ENCODE assay signal across 1 cellular context in the genomic region with DNA sequence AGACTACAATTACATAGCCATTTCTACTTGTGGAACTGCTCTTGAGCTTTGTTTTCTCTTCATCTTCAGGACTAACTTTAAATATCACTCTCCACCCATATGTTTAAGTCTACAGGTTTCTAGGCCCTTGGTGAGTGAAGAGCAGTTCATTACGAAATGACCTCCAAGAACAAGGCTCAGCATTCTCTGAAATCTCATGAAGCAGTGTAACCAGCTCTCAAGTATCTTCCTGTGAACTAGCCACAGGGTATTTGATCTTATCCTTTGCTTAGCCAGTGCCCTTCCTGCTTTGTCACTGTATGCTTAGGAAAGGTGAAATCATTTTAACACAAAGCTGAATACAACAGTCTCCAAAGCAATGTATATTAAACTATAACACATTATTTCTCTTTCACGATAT.
TF ChIP-seq lines count a peak whose summit lies in the region.

No MANE protein-coding gene starts in this region.

TF ChIP-seq in K562, 482 proteins besides CTCF, POLR2A, EP300 and RAD21 (continued from another document and continues in another):
- TF ChIP-seq XRCC4 (IDR thresholded peaks at IDR 0.05; ENCODE audit: extremely low read depth, insufficient read depth, insufficient read length) (no peak), L3MBTL2 (IDR thresholded peaks at IDR 0.05) (0 out of 2 replicates have a peak, but pooled peaks have one; percentile 18), CC2D1A (IDR thresholded peaks at IDR 0.05) (no peak), PHF20 (IDR thresholded peaks at IDR 0.05; ENCODE audit: partially characterized antibody) (no peak), SMARCB1 (IDR thresholded peaks at IDR 0.05; ENCODE audit: insufficient read length, low read depth) (no peak), CEBPB (tag; IDR thresholded peaks at IDR 0.05) (peak; percentile 94), CTBP1 (IDR thresholded peaks at IDR 0.05; ENCODE audit: borderline replicate concordance) (peak; percentile 58; the same call in 1 of the 2 replicates), ZNF57 (CRISPR knock-in tag; IDR thresholded peaks at IDR 0.05) (no peak), FOXA3 (CRISPR knock-in tag; conservative IDR thresholded peaks at IDR 0.05 in 1 of 2, IDR thresholded peaks at IDR 0.05 in 1 of 2) (peak in 1 of 2 experiments; percentile 31; a peak in 1 of 4 replicates), HDAC1 (IDR thresholded peaks at IDR 0.05) (peak in 1 of 2 experiments; percentile 92; a peak in 2 of 4 replicates), ZNF445 (CRISPR knock-in tag; IDR thresholded peaks at IDR 0.05; ENCODE audit: low read depth) (no peak), MTA2 (IDR thresholded peaks at IDR 0.05; ENCODE audit: low read depth) (peak; percentile 56; the same call in 1 of the 2 replicates), HDGF (IDR thresholded peaks at IDR 0.05) (no peak), ZNF24 (IDR thresholded peaks at IDR 0.05) (no peak), POLR2AphosphoS2 (IDR thresholded peaks at IDR 0.05; ENCODE audit: low read length) (no peak), TGIF2 (CRISPR knock-in tag; IDR thresholded peaks at IDR 0.05) (no peak), TEAD4 (IDR thresholded peaks at IDR 0.05; ENCODE audit: low read length) (peak; percentile 80), TEAD4 (CRISPR knock-in tag; IDR thresholded peaks at IDR 0.05; ENCODE audit: borderline replicate concordance) (no peak), TRIM28 (IDR thresholded peaks at IDR 0.05) (peak; percentile 48; the same call in 1 of the 2 replicates), NCOR1 (IDR thresholded peaks at IDR 0.05) (peak; percentile 74), ATF7 (IDR thresholded peaks at IDR 0.05) (peak; percentile 37; the same call in 1 of the 2 replicates), NCOA2 (IDR thresholded peaks at IDR 0.05; ENCODE audit: partially characterized antibody in 2 of 2) (peak in 1 of 2 experiments; percentile 7), ARNT (IDR thresholded peaks at IDR 0.05) (peak in 1 of 2 experiments; percentile 62; a peak in 1 of 4 replicates), CAMTA2 (CRISPR knock-in tag; conservative IDR thresholded peaks at IDR 0.05) (no peak), COPS2 (conservative IDR thresholded peaks at IDR 0.05) (no peak), NEUROD1 (IDR thresholded peaks at IDR 0.05; ENCODE audit: borderline replicate concordance, low read depth, low read length, partially characterized antibody) (peak; percentile 31), POLR2B (IDR thresholded peaks at IDR 0.05; ENCODE audit: low read depth, partially characterized antibody) (no peak), ZEB2 (IDR thresholded peaks at IDR 0.05) (peak; percentile 62), FOXK1 (CRISPR knock-in tag; IDR thresholded peaks at IDR 0.05; ENCODE audit: borderline replicate concordance) (no peak), GATAD2A (IDR thresholded peaks at IDR 0.05) (no peak), ZFP36 (IDR thresholded peaks at IDR 0.05; ENCODE audit: low read depth, low read length, partially characterized antibody) (no peak), DPF2 (IDR thresholded peaks at IDR 0.05) (peak; percentile 90), ZBTB8A (IDR thresholded peaks at IDR 0.05; ENCODE audit: partially characterized antibody) (no peak), HDAC3 (IDR thresholded peaks at IDR 0.05; ENCODE audit: borderline replicate concordance, partially characterized antibody) (peak; percentile 73), SIN3B (IDR thresholded peaks at IDR 0.05; ENCODE audit: low read depth) (no peak), GATA2 (CRISPR knock-in tag; IDR thresholded peaks at IDR 0.05) (peak; percentile 61), ZNF778 (CRISPR knock-in tag; IDR thresholded peaks at IDR 0.05) (no peak), PHF8 (IDR thresholded peaks at IDR 0.05; ENCODE audit: borderline replicate concordance, low read length) (no peak), NCOA1 (IDR thresholded peaks at IDR 0.05; ENCODE audit: low read depth) (peak; percentile 60; the same call in 1 of the 2 replicates), NFXL1 (CRISPR knock-in tag; IDR thresholded peaks at IDR 0.05) (no peak), ZKSCAN8 (CRISPR knock-in tag; IDR thresholded peaks at IDR 0.05) (no peak), C11orf30 (IDR thresholded peaks at IDR 0.05; ENCODE audit: low read depth) (peak; percentile 80)
- TF ChIP-seq, protein P1, sequence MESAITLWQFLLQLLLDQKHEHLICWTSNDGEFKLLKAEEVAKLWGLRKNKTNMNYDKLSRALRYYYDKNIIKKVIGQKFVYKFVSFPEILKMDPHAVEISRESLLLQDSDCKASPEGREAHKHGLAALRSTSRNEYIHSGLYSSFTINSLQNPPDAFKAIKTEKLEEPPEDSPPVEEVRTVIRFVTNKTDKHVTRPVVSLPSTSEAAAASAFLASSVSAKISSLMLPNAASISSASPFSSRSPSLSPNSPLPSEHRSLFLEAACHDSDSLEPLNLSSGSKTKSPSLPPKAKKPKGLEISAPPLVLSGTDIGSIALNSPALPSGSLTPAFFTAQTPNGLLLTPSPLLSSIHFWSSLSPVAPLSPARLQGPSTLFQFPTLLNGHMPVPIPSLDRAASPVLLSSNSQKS (CRISPR knock-in tag; IDR thresholded peaks at IDR 0.05), result no peak
- TF ChIP-seq, protein P2, sequence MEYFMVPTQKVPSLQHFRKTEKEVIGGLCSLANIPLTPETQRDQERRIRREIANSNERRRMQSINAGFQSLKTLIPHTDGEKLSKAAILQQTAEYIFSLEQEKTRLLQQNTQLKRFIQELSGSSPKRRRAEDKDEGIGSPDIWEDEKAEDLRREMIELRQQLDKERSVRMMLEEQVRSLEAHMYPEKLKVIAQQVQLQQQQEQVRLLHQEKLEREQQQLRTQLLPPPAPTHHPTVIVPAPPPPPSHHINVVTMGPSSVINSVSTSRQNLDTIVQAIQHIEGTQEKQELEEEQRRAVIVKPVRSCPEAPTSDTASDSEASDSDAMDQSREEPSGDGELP (CRISPR knock-in tag; IDR thresholded peaks at IDR 0.05; ENCODE audit: borderline replicate concordance), result no peak
- TF ChIP-seq, protein P3, sequence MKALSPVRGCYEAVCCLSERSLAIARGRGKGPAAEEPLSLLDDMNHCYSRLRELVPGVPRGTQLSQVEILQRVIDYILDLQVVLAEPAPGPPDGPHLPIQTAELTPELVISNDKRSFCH (CRISPR knock-in tag; IDR thresholded peaks at IDR 0.05), result no peak
- TF ChIP-seq, protein P3 (tag; IDR thresholded peaks at IDR 0.05), result no peak
- TF ChIP-seq, protein P4, sequence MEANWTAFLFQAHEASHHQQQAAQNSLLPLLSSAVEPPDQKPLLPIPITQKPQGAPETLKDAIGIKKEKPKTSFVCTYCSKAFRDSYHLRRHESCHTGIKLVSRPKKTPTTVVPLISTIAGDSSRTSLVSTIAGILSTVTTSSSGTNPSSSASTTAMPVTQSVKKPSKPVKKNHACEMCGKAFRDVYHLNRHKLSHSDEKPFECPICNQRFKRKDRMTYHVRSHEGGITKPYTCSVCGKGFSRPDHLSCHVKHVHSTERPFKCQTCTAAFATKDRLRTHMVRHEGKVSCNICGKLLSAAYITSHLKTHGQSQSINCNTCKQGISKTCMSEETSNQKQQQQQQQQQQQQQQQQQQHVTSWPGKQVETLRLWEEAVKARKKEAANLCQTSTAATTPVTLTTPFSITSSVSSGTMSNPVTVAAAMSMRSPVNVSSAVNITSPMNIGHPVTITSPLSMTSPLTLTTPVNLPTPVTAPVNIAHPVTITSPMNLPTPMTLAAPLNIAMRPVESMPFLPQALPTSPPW (CRISPR knock-in tag; IDR thresholded peaks at IDR 0.05), result no peak
- TF ChIP-seq, protein P5, sequence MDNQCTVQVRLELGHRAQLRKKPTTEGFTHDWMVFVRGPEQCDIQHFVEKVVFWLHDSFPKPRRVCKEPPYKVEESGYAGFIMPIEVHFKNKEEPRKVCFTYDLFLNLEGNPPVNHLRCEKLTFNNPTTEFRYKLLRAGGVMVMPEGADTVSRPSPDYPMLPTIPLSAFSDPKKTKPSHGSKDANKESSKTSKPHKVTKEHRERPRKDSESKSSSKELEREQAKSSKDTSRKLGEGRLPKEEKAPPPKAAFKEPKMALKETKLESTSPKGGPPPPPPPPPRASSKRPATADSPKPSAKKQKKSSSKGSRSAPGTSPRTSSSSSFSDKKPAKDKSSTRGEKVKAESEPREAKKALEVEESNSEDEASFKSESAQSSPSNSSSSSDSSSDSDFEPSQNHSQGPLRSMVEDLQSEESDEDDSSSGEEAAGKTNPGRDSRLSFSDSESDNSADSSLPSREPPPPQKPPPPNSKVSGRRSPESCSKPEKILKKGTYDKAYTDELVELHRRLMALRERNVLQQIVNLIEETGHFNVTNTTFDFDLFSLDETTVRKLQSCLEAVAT (IDR thresholded peaks at IDR 0.05), result peak in 1 of 2 experiments; percentile 63; a peak in 1 of 4 replicates
- TF ChIP-seq, protein P6, sequence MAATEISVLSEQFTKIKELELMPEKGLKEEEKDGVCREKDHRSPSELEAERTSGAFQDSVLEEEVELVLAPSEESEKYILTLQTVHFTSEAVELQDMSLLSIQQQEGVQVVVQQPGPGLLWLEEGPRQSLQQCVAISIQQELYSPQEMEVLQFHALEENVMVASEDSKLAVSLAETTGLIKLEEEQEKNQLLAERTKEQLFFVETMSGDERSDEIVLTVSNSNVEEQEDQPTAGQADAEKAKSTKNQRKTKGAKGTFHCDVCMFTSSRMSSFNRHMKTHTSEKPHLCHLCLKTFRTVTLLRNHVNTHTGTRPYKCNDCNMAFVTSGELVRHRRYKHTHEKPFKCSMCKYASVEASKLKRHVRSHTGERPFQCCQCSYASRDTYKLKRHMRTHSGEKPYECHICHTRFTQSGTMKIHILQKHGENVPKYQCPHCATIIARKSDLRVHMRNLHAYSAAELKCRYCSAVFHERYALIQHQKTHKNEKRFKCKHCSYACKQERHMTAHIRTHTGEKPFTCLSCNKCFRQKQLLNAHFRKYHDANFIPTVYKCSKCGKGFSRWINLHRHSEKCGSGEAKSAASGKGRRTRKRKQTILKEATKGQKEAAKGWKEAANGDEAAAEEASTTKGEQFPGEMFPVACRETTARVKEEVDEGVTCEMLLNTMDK (IDR thresholded peaks at IDR 0.05; ENCODE audit: borderline replicate concordance, insufficient read depth, low read depth, low read length, poor library complexity, severe bottlenecking), result no peak
- TF ChIP-seq, protein P7, sequence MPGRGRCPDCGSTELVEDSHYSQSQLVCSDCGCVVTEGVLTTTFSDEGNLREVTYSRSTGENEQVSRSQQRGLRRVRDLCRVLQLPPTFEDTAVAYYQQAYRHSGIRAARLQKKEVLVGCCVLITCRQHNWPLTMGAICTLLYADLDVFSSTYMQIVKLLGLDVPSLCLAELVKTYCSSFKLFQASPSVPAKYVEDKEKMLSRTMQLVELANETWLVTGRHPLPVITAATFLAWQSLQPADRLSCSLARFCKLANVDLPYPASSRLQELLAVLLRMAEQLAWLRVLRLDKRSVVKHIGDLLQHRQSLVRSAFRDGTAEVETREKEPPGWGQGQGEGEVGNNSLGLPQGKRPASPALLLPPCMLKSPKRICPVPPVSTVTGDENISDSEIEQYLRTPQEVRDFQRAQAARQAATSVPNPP (IDR thresholded peaks at IDR 0.05; ENCODE audit: borderline replicate concordance, insufficient read depth, insufficient read length), result no peak
- TF ChIP-seq, protein P8, sequence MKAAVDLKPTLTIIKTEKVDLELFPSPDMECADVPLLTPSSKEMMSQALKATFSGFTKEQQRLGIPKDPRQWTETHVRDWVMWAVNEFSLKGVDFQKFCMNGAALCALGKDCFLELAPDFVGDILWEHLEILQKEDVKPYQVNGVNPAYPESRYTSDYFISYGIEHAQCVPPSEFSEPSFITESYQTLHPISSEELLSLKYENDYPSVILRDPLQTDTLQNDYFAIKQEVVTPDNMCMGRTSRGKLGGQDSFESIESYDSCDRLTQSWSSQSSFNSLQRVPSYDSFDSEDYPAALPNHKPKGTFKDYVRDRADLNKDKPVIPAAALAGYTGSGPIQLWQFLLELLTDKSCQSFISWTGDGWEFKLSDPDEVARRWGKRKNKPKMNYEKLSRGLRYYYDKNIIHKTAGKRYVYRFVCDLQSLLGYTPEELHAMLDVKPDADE (conservative IDR thresholded peaks at IDR 0.05; ENCODE audit: control insufficient read depth, low read depth, low read length), result no peak
- TF ChIP-seq, protein P9, sequence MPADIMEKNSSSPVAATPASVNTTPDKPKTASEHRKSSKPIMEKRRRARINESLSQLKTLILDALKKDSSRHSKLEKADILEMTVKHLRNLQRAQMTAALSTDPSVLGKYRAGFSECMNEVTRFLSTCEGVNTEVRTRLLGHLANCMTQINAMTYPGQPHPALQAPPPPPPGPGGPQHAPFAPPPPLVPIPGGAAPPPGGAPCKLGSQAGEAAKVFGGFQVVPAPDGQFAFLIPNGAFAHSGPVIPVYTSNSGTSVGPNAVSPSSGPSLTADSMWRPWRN (IDR thresholded peaks at IDR 0.05; ENCODE audit: low read depth), result no peak
- TF ChIP-seq, protein P10, sequence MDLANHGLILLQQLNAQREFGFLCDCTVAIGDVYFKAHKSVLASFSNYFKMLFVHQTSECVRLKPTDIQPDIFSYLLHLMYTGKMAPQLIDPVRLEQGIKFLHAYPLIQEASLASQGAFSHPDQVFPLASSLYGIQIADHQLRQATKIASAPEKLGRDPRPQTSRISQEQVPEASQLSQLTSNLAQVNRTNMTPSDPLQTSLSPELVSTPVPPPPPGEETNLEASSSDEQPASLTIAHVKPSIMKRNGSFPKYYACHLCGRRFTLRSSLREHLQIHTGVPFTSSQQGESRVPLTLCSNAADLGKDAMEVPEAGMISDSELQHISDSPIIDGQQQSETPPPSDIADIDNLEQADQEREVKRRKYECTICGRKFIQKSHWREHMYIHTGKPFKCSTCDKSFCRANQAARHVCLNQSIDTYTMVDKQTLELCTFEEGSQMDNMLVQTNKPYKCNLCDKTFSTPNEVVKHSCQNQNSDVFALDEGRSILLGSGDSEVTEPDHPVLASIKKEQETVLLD (IDR thresholded peaks at IDR 0.05), result no peak
